Comparison of ENCODE assay signal across 8 cellular contexts in genomic region chr18:2655954-2656236, GRCh38. TPM values are rescaled to one million over a fixed set of nuclear protein-coding genes. Genes with fewer than 3 reads are reported as not detected.
DNase-seq lines count a peak whose midpoint lies in the region; ATAC-seq and TF ChIP-seq lines count a peak whose summit lies in the region.

No MANE protein-coding gene starts in this region.

- H3K4me3 Mint-ChIP-seq in T-cell: peak overlapping the region; percentile 95 to 97 (median 96)

- CTCF ChIA-PET in T-cell (lab: Charles Lee): interaction anchor here (0.5 to 3.6 kb wide), 6 partner anchors 19 to 249 kb away, joined by 4 to 19 read pairs (median 9); partner anchors contain the start of genes METTL4 (in 1 of the 2) and NDC80 (in 1 of the 2)

- TF ChIP-seq CTCF in retinal pigment epithelial cell (conservative IDR thresholded peaks at IDR 0.05; ENCODE audit: low read depth, low read length): no peak

- H3K36me3 Mint-ChIP-seq in T-cell: peaks cover 18% of the 10 kb centered on the region

- DNase-seq in T-cell (peak in 1 of 34 experiments; percentile 28), fibroblast of peridontal ligament (ENCODE audit: extremely low read depth) (peak; percentile 28), retinal pigment epithelial cell (ENCODE audit: low read depth) (no peak), globus pallidus (ENCODE audit: low spot score) (no peak), HT-29 (ENCODE audit: low spot score) (no peak)

- H3K9me3 Mint-ChIP-seq in T-cell: peaks cover 0 to 2% (median 0%) of the 10 kb centered on the region in 3 donors

- POLR2A ChIA-PET in T-cell (lab: Charles Lee): interaction anchor here (0.5 to 4.6 kb wide), 19 partner anchors 13 to 592 kb away, joined by 3 to 120 read pairs (median 6); partner anchors contain the start of genes NDC80 (in 2 of the 2), METTL4 (in 1 of the 2) and MYL12A (in 1 of the 2)

- peak; percentile 18 for ATAC-seq in GM18499 (IDR thresholded peaks at IDR 0.05; ENCODE audit: insufficient read depth, unreplicated experiment)
- ATAC-seq in HG02623 (IDR thresholded peaks at IDR 0.05; ENCODE audit: unreplicated experiment): peak; percentile 13
- no peak for ATAC-seq in T-cell (replicated peaks in 1 of 4)
- ATAC-seq in HG03565 (IDR thresholded peaks at IDR 0.05; ENCODE audit: unreplicated experiment): no peak

- peak overlapping the region; percentile 93 for H3K27ac Mint-ChIP-seq in T-cell

- H3K27me3 Mint-ChIP-seq in T-cell: no peaks in the 10 kb centered on the region

- H3K4me3 ChIP-seq in retinal pigment epithelial cell (ENCODE audit: low read length): peak overlapping the region; percentile 90

- peaks cover 42 to 48% (median 43%) of the 10 kb centered on the region in 3 donors for H3K4me1 Mint-ChIP-seq in T-cell

RNA-seq across cellular contexts. Expression of gene SMCHD1, which starts 0.4 kb away (rescaled TPM):
- total RNA-seq in T-cell: 100 to 1,000 TPM; 179 to 423 (median 206) TPM
- 34.4 and 35.1 TPM in 2 replicates for total RNA-seq in HT-29 (2014; rRNA removed; shearing (Covaris generic))

Comparison
In these comparisons a context has a peak if more than half of its experiments do, and no peak if none do; other contexts are left out.
1. ATAC-seq: peak in GM18499 (single experiment) and HG02623 (single experiment); none in T-cell (0 of 4) and HG03565 (single experiment).